In genomic region chr20:22312744-22313346, GRCh38 we compare ENCODE assay signal across 8 cellular contexts.
DNase-seq lines count a peak whose midpoint lies in the region; TF ChIP-seq lines count a peak whose summit lies in the region.

No MANE protein-coding gene starts in this region.

- DNase-seq in COLO668 (lab: John Stamatoyannopoulos, UW; ENCODE audit: unreplicated experiment) (peak; percentile 22), HEK293T (ENCODE audit: extremely low spot score) (peak; percentile 28), SK-N-MC (ENCODE audit: low read depth, low spot score) (peak; percentile 35), iPS DF 6.9 (ENCODE audit: low read depth, low spot score) (peak; percentile 33), transverse colon (no peak), NCI-H2227 treated with DMSO at 0.1 percent for 48 hours (lab: John Stamatoyannopoulos, UW) (no peak), posterior vena cava (ENCODE audit: low spot score) (no peak)
- DNase-seq in stimulated activated CD4-positive, alpha-beta T cell treated with anti-CD3 and anti-CD28 coated beads, Interleukin-1b, Interleukin-23, amount 100 ng/mL, for 48 hours, result no peak

- intact Hi-C loops in transverse colon (cut with DNase I; ENCODE audit: low total_unique reads), result no loop called here
- intact Hi-C loops in posterior vena cava (cut with DNase I), result no loop called here

- H3K36me3 ChIP-seq in SK-N-MC (ENCODE audit: insufficient read depth, low read length) (no peaks in the 10 kb centered on the region), iPS DF 6.9 (ENCODE audit: control insufficient read depth, insufficient read depth, low read length) (no peaks in the 10 kb centered on the region), transverse colon (no peaks in the 10 kb centered on the region)

- H3K4me1 ChIP-seq in iPS DF 6.9 (ENCODE audit: control insufficient read depth, insufficient read depth, low read length) (no peaks in the 10 kb centered on the region), transverse colon (no peaks in the 10 kb centered on the region)

- H3K9ac ChIP-seq in SK-N-MC (ENCODE audit: insufficient read length), result no peak overlapping the region

- H3K4me3 ChIP-seq in SK-N-MC, result no peak overlapping the region
- no peak overlapping the region for H3K4me3 ChIP-seq in iPS DF 6.9 (ENCODE audit: low read length)
- no peak overlapping the region for H3K4me3 ChIP-seq in transverse colon

- H3K9me3 ChIP-seq in SK-N-MC (ENCODE audit: low read depth, low read length) (no peaks in the 10 kb centered on the region), iPS DF 6.9 (ENCODE audit: control insufficient read depth, insufficient read depth, low read length) (no peaks in the 10 kb centered on the region), transverse colon (no peaks in the 10 kb centered on the region)

- no peak for TF ChIP-seq POLR2A in transverse colon (IDR thresholded peaks at IDR 0.05)

- WGBS in iPS DF 6.9 (ENCODE audit: insufficient coverage, insufficient read length), result no CpG with 5 or more reads among the region's 6 CpGs
- WGBS in transverse colon (ENCODE audit: low coverage in 1 of 2), 2 donors, result 2 to 5% methylated on average over 6 of the region's 6 CpGs

- H3K27ac ChIP-seq in SK-N-MC, result no peak overlapping the region
- no peak overlapping the region for H3K27ac ChIP-seq in iPS DF 6.9 (ENCODE audit: low read length)
- H3K27ac ChIP-seq in transverse colon, result no peak overlapping the region

- no peak for TF ChIP-seq EP300 in transverse colon (IDR thresholded peaks at IDR 0.05; ENCODE audit: low read depth)

- peak; percentile 48 to 64 (median 54) for TF ChIP-seq CTCF in transverse colon (IDR thresholded peaks at IDR 0.05)

- no peaks in the 10 kb centered on the region for H3K27me3 ChIP-seq in iPS DF 6.9 (ENCODE audit: control insufficient read depth, insufficient read depth, low read length)
- peaks cover 17% of the 10 kb centered on the region for H3K27me3 ChIP-seq in transverse colon

- CTCF ChIA-PET in HEK293T (lab: Yijun Ruan, JAX), result interaction anchor here (0.6 to 1.2 kb wide), 4 partner anchors 19 to 593 kb away, joined by 3 read pairs; no protein-coding TSS in a partner anchor

- in situ Hi-C loops in transverse colon (cut with MboI; ENCODE audit: low pct_ligation_motif_present in 1 of 4, low pct_unique_long_range_greater_than_20kb in 1 of 4, low sequenced_read_pairs in 3 of 4), result loop anchor here in 2 of 4 donors (25.0 kb wide), 2 partner anchors 501 to 601 kb away; partner anchors contain the start of gene PAX1 (in 1 of the 2)

- POLR2A ChIA-PET in HEK293T (lab: Yijun Ruan, JAX), result no interaction called here

TF ChIP-seq in HEK293T, 16 proteins besides CTCF, POLR2A, EP300 and RAD21:
- TF ChIP-seq FOXA1 (IDR thresholded peaks at IDR 0.05) (no peak), CTBP1 (IDR thresholded peaks at IDR 0.05; ENCODE audit: borderline replicate concordance) (no peak), FOXM1 (IDR thresholded peaks at IDR 0.05; ENCODE audit: borderline replicate concordance) (no peak), HDGF (IDR thresholded peaks at IDR 0.05; ENCODE audit: borderline replicate concordance) (no peak), NFRKB (IDR thresholded peaks at IDR 0.05) (no peak), FOXK2 (IDR thresholded peaks at IDR 0.05) (no peak), BHLHE40 (IDR thresholded peaks at IDR 0.05; ENCODE audit: borderline replicate concordance) (no peak), L3MBTL2 (conservative IDR thresholded peaks at IDR 0.05) (no peak), SUZ12 (IDR thresholded peaks at IDR 0.05) (no peak), SP1 (IDR thresholded peaks at IDR 0.05) (no peak), LEF1 (IDR thresholded peaks at IDR 0.05; ENCODE audit: borderline replicate concordance) (no peak), ELF4 (IDR thresholded peaks at IDR 0.05) (no peak), PKNOX1 (IDR thresholded peaks at IDR 0.05) (no peak), ARNT (IDR thresholded peaks at IDR 0.05) (no peak), TARDBP (IDR thresholded peaks at IDR 0.05) (no peak), ZNF384 (IDR thresholded peaks at IDR 0.05) (no peak)

Comparison
In these comparisons a context has a peak if more than half of its experiments do, and no peak if none do; other contexts are left out.
1. DNase-seq: peak in COLO668 (single experiment), HEK293T (single experiment), SK-N-MC (single experiment) and iPS DF 6.9 (single experiment); none in transverse colon (single experiment), NCI-H2227 treated with DMSO at 0.1 percent for 48 hours (single experiment), posterior vena cava (single experiment) and stimulated activated CD4-positive, alpha-beta T cell treated with anti-CD3 and anti-CD28 coated beads, Interleukin-1b, Interleukin-23, amount 100 ng/mL, for 48 hours (single experiment).